Comparison of ENCODE assay signal across 2 cellular contexts in the genomic region with DNA sequence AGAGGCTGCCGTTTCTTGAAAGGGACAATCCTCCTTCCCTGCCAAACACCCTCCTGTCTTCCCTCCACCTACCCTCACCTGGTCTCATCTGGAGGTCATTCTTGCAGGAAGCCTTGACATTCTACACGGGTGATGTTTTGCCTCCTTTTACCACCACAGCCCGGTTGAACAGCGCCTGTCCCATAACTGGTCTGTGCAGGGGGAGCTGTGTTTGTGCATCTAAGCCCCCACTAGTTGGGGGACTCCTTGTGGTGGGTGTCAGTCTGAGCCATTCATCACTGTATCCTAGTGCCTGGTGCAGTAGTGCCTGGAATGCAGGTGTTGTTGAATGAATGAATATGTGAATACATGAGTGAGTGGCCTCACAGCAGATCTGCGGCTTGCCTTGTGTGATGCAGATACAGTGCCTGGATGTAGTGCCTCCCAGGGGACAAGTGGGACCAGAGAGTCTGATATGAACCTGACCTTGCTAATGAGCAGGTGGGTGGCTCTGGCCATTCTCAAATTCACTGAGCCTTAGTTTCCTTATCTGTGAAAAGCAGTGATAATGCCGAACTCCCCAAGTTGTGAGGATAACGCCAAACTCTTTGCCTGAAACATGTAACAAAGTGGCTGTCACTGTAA.
TF ChIP-seq lines count a peak whose summit lies in the region.

No MANE protein-coding gene starts in this region.

TF ChIP-seq in SK-N-SH, 30 proteins besides CTCF, POLR2A, EP300 and RAD21 (continued from another document):
- no peak for TF ChIP-seq JUND (IDR thresholded peaks at IDR 0.05)
- no peak for TF ChIP-seq NRF1 (IDR thresholded peaks at IDR 0.05; ENCODE audit: low read depth, low read length)
- no peak for TF ChIP-seq NFIC (IDR thresholded peaks at IDR 0.05; ENCODE audit: borderline replicate concordance)
- no peak for TF ChIP-seq EZH2phosphoT487 (IDR thresholded peaks at IDR 0.05; ENCODE audit: borderline replicate concordance, low read depth)
- TF ChIP-seq RFX5 (IDR thresholded peaks at IDR 0.05; ENCODE audit: low read length), result no peak
- no peak for TF ChIP-seq MEF2A (IDR thresholded peaks at IDR 0.05; ENCODE audit: borderline replicate concordance, low read depth)
- TF ChIP-seq ELF1 (IDR thresholded peaks at IDR 0.05), result no peak
- no peak for TF ChIP-seq SIN3A (IDR thresholded peaks at IDR 0.05; ENCODE audit: borderline replicate concordance, low read depth, low read length)
- TF ChIP-seq RCOR1 (IDR thresholded peaks at IDR 0.05; ENCODE audit: low read length), result no peak
- TF ChIP-seq RXRA (IDR thresholded peaks at IDR 0.05; ENCODE audit: borderline replicate concordance, low read depth), result no peak
- TF ChIP-seq, protein P1, sequence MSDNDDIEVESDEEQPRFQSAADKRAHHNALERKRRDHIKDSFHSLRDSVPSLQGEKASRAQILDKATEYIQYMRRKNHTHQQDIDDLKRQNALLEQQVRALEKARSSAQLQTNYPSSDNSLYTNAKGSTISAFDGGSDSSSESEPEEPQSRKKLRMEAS (IDR thresholded peaks at IDR 0.05; ENCODE audit: low read depth), result no peak
- TF ChIP-seq MXI1 (IDR thresholded peaks at IDR 0.05; ENCODE audit: low read depth, low read length), result no peak

TF ChIP-seq in SK-N-SH treated with all-trans-retinoic acid at 6 μM for 48 hours, 23 proteins besides CTCF, POLR2A, EP300 and RAD21 (continued from another document):
- no peak for TF ChIP-seq ZFP3 (CRISPR knock-in tag; IDR thresholded peaks at IDR 0.05)
- TF ChIP-seq ESRRG (CRISPR knock-in tag; IDR thresholded peaks at IDR 0.05), result no peak
- no peak for TF ChIP-seq ZNF8 (CRISPR knock-in tag; IDR thresholded peaks at IDR 0.05)
- TF ChIP-seq PPARA (CRISPR knock-in tag; IDR thresholded peaks at IDR 0.05; ENCODE audit: borderline replicate concordance), result no peak
- TF ChIP-seq ARNTL (CRISPR knock-in tag; IDR thresholded peaks at IDR 0.05; ENCODE audit: borderline replicate concordance, low read depth), result no peak
- no peak for TF ChIP-seq BACH2 (CRISPR knock-in tag; IDR thresholded peaks at IDR 0.05; ENCODE audit: borderline replicate concordance)
- no peak for TF ChIP-seq ZNF565 (CRISPR knock-in tag; conservative IDR thresholded peaks at IDR 0.05; ENCODE audit: low read depth)
- no peak for TF ChIP-seq CSDC2 (CRISPR knock-in tag; IDR thresholded peaks at IDR 0.05)
- TF ChIP-seq, protein P2, sequence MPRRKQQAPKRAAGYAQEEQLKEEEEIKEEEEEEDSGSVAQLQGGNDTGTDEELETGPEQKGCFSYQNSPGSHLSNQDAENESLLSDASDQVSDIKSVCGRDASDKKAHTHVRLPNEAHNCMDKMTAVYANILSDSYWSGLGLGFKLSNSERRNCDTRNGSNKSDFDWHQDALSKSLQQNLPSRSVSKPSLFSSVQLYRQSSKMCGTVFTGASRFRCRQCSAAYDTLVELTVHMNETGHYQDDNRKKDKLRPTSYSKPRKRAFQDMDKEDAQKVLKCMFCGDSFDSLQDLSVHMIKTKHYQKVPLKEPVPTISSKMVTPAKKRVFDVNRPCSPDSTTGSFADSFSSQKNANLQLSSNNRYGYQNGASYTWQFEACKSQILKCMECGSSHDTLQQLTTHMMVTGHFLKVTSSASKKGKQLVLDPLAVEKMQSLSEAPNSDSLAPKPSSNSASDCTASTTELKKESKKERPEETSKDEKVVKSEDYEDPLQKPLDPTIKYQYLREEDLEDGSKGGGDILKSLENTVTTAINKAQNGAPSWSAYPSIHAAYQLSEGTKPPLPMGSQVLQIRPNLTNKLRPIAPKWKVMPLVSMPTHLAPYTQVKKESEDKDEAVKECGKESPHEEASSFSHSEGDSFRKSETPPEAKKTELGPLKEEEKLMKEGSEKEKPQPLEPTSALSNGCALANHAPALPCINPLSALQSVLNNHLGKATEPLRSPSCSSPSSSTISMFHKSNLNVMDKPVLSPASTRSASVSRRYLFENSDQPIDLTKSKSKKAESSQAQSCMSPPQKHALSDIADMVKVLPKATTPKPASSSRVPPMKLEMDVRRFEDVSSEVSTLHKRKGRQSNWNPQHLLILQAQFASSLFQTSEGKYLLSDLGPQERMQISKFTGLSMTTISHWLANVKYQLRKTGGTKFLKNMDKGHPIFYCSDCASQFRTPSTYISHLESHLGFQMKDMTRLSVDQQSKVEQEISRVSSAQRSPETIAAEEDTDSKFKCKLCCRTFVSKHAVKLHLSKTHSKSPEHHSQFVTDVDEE (CRISPR knock-in tag; IDR thresholded peaks at IDR 0.05), result no peak
- TF ChIP-seq, protein P3, sequence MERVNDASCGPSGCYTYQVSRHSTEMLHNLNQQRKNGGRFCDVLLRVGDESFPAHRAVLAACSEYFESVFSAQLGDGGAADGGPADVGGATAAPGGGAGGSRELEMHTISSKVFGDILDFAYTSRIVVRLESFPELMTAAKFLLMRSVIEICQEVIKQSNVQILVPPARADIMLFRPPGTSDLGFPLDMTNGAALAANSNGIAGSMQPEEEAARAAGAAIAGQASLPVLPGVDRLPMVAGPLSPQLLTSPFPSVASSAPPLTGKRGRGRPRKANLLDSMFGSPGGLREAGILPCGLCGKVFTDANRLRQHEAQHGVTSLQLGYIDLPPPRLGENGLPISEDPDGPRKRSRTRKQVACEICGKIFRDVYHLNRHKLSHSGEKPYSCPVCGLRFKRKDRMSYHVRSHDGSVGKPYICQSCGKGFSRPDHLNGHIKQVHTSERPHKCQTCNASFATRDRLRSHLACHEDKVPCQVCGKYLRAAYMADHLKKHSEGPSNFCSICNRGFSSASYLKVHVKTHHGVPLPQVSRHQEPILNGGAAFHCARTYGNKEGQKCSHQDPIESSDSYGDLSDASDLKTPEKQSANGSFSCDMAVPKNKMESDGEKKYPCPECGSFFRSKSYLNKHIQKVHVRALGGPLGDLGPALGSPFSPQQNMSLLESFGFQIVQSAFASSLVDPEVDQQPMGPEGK (CRISPR knock-in tag; IDR thresholded peaks at IDR 0.05; ENCODE audit: borderline replicate concordance), result no peak
- TF ChIP-seq RARB (CRISPR knock-in tag; IDR thresholded peaks at IDR 0.05), result no peak
- TF ChIP-seq GLIS3 (CRISPR knock-in tag; IDR thresholded peaks at IDR 0.05), result no peak
- TF ChIP-seq TCF4 (CRISPR knock-in tag; IDR thresholded peaks at IDR 0.05; ENCODE audit: borderline replicate concordance), result no peak
TF ChIP-seq in SK-N-SH treated with all-trans-retinoic acid at 6 μM for 48 hours: peak in this region for 0.
